9 cellular contexts compared by ENCODE assay signal in genomic region chr17:7253082-7253481, GRCh38. TPM values are rescaled to one million over a fixed set of nuclear protein-coding genes. Genes with fewer than 3 reads are reported as not detected.
A peak's percentile ranks its signal among the peaks of the same experiment; 100 is the strongest.
DNase-seq lines count a peak whose midpoint lies in the region; ATAC-seq and TF ChIP-seq lines count a peak whose summit lies in the region.
"Had no signal": no experiment of that assay in that cellular context is flagged by ENCODE, and none has a peak within 500 bp of the region (broad histone marks: within the 10 kb centered on the region; RNA-seq: fewer than 3 reads in every experiment).

No MANE protein-coding gene starts in this region.

- H3K4me3 ChIP-seq in H7 (ENCODE audit: insufficient read depth, low read depth, low read length) = peak overlapping the region; percentile 99
- peak overlapping the region; percentile 82 for H3K4me3 ChIP-seq in fibroblast of the aortic adventitia (ENCODE audit: low read depth, low read length)
- H3K4me3 ChIP-seq in skeletal muscle satellite cell (ENCODE audit: low read length) = peak overlapping the region; percentile 96

- peak overlapping the region; percentile 98 for H3K4me2 ChIP-seq in skeletal muscle satellite cell (ENCODE audit: low read length)

- ATAC-seq in HG02938 (IDR thresholded peaks at IDR 0.05; ENCODE audit: unreplicated experiment) = no peak

- no peaks in the 10 kb centered on the region for H3K9me3 ChIP-seq in skeletal muscle satellite cell (replicated peaks; ENCODE audit: low read length)

- H3K9ac ChIP-seq in skeletal muscle satellite cell (ENCODE audit: low read depth, low read length) = peak overlapping the region; percentile 100

- no peak for DNase-seq in H7
- no peak for DNase-seq in fibroblast of the aortic adventitia (ENCODE audit: low read depth)
- no peak for DNase-seq in DMS153 (lab: John Stamatoyannopoulos, UW)
- DNase-seq in SIG-M5 treated with dmso at 0.1 percent for 504 hours (lab: John Stamatoyannopoulos, UW; ENCODE audit: unreplicated experiment) = no peak
- DNase-seq in activated CD4-positive, alpha-beta T cell treated with anti-CD3 and anti-CD28 coated beads, Interleukin-2, amount 50 U/mL, for 1 hour = no peak

- TF ChIP-seq CTCF in VCaP (conservative IDR thresholded peaks at IDR 0.05) = no peak
- TF ChIP-seq CTCF in fibroblast of the aortic adventitia (IDR thresholded peaks at IDR 0.05; ENCODE audit: insufficient read depth, low read length) = no peak

- peaks cover 22% of the 10 kb centered on the region for H3K4me1 ChIP-seq in skeletal muscle satellite cell (ENCODE audit: control insufficient read depth, insufficient read depth, low read length)

- H3K27me3 ChIP-seq in H7 (ENCODE audit: control insufficient read depth, insufficient read depth, low read length) (no peaks in the 10 kb centered on the region), skeletal muscle satellite cell (ENCODE audit: control insufficient read depth, insufficient read depth, low read length) (no peaks in the 10 kb centered on the region)

- H3K36me3 ChIP-seq in H7 (replicated peaks; ENCODE audit: control insufficient read depth, insufficient read depth, low read length) (peaks cover 8% of the 10 kb centered on the region), skeletal muscle satellite cell (ENCODE audit: insufficient read depth, low read length) (peaks cover 20% of the 10 kb centered on the region)

- peak overlapping the region; percentile 91 for H3K27ac ChIP-seq in VCaP

RNA-seq across cellular contexts. Expression of gene ELP5, which starts 1.1 kb away (rescaled TPM):
- 66.4 and 77.4 TPM in 2 replicates for total RNA-seq in H7 (2014; rRNA removed; shearing (Covaris generic))
- 31.6 and 35.6 TPM in 2 replicates for total RNA-seq in fibroblast of the aortic adventitia (ENCODE audit: low replicate concordance)
- total RNA-seq in skeletal muscle satellite cell (2012; rRNA removed) = 32.7 and 45.0 TPM in 2 replicates

RNA-seq across cellular contexts. Expression of gene CTDNEP1, which starts 1.5 kb away (rescaled TPM):
- total RNA-seq in H7 (2014; rRNA removed; shearing (Covaris generic)) = 58.8 and 59.9 TPM in 2 replicates
- total RNA-seq in fibroblast of the aortic adventitia (ENCODE audit: low replicate concordance) = 15.3 and 41.2 TPM in 2 replicates
- total RNA-seq in skeletal muscle satellite cell (2012; rRNA removed) = 23.3 and 36.3 TPM in 2 replicates

RNA-seq across cellular contexts. Expression of gene CLDN7, which starts 9.2 kb away (rescaled TPM):
- 30.8 and 40.8 TPM in 2 replicates for total RNA-seq in H7 (2014; rRNA removed; shearing (Covaris generic))
- total RNA-seq in fibroblast of the aortic adventitia (ENCODE audit: low replicate concordance) = 3.0 TPM in 1 of 2 replicates, not detected in the other
- total RNA-seq in skeletal muscle satellite cell (2012; rRNA removed) = 0.66 and 10.9 TPM in 2 replicates
- total RNA-seq: SK-MEL-5 had no signal

RNA-seq across cellular contexts. Expression of gene GABARAP, which starts 10.8 kb away (rescaled TPM):
- 185 and 231 TPM in 2 replicates for total RNA-seq in H7 (2014; rRNA removed; shearing (Covaris generic))
- total RNA-seq in fibroblast of the aortic adventitia (ENCODE audit: low replicate concordance) = 293 and 420 TPM in 2 replicates
- total RNA-seq in skeletal muscle satellite cell (2012; rRNA removed) = 146 and 224 TPM in 2 replicates

RNA-seq across cellular contexts. Expression of gene PHF23, which starts 13.8 kb away (rescaled TPM):
- 54.9 and 56.2 TPM in 2 replicates for total RNA-seq in H7 (2014; rRNA removed; shearing (Covaris generic))
- total RNA-seq in fibroblast of the aortic adventitia (ENCODE audit: low replicate concordance) = 26.7 and 40.3 TPM in 2 replicates
- total RNA-seq in skeletal muscle satellite cell (2012; rRNA removed) = 37.0 and 46.1 TPM in 2 replicates
